Comparison of ENCODE assay signal across 8 cellular contexts in the genomic region with DNA sequence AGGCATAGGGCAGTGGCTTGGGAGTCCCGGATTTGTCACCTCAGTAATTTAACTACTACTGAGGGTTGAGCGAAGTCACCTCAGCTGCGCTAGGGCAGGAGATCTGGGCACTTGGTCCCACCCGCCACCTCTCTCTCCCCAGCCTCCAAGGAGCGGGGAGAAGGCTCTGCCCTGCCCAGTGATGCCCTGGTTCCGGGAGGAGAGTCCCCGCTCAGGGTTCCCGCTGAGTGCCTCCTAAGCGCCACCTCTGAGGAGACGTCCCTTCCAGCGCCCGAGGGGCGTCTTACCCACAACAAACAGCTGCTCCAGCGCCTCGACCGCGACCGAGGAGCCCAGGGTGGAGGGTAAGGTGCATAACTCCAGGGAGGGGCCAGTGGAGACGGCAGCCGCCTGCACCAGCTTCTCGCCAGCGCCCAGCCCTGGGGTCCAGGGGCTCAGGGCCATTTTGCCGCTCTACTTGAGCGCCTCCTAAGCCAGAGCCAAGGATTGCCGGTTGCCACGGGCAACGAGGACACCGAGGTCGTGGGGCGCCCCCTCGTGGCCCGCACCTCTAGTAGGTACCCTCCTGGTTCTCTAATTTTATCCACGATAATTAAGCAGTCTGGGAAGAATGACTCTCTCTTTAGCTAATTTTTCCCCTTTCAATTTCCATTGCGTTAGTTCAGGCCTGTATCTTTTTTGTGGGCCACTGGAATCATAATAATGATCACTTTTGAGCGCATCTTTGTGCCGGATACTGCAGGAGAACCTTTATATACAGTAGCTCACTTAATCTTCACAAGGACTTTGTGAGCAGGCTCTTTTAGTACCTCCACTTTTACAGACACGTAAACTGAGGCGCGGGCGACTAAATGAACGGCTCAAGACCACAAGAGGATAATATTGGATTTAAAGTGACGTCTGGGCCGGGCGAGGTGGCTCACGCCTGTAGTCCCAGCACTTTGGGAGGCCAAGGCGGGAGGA. TPM values are rescaled to one million over a fixed set of nuclear protein-coding genes. Genes with fewer than 3 reads are reported as not detected.
DNase-seq lines count a peak whose midpoint lies in the region; ATAC-seq and TF ChIP-seq lines count a peak whose summit lies in the region.

TSS of gene CCDC175 (minus strand) at position 481 of the 963 bp plus-strand sequence. CDS start at position 444, 37 bp downstream.

- H3K9me3 ChIP-seq in effector memory CD4-positive, alpha-beta T cell (ENCODE audit: control insufficient read depth, low read length) = no peaks in the 10 kb centered on the region

- H3K27ac ChIP-seq in effector memory CD4-positive, alpha-beta T cell (ENCODE audit: insufficient read depth, low read length, poor library complexity, severe bottlenecking) = no peak within 1 kb of the TSS

- no peaks in the 10 kb centered on the region for H3K9me3 Mint-ChIP-seq in activated CD4-positive, alpha-beta memory T cell treated with anti-CD3 and anti-CD28 coated beads, Interleukin-2, amount 10 ng/mL, durations not matched to agents 7 days and 5 days

- no peaks in the 10 kb centered on the region for H3K36me3 ChIP-seq in effector memory CD4-positive, alpha-beta T cell (ENCODE audit: control insufficient read depth, insufficient read depth, low read length)

- no peak within 1 kb of the TSS for H3K27ac Mint-ChIP-seq in activated CD4-positive, alpha-beta memory T cell treated with anti-CD3 and anti-CD28 coated beads, Interleukin-2, amount 10 ng/mL, durations not matched to agents 7 days and 5 days

- ATAC-seq in GM18873 (IDR thresholded peaks at IDR 0.05; ENCODE audit: low FRiP score, unreplicated experiment) = peak; percentile 90
- peak; percentile 95 for ATAC-seq in HG03139 (IDR thresholded peaks at IDR 0.05; ENCODE audit: unreplicated experiment)

- H3K4me1 ChIP-seq in effector memory CD4-positive, alpha-beta T cell (ENCODE audit: control insufficient read depth, insufficient read depth, low read length, poor library complexity, severe bottlenecking) = peaks cover 8% of the 10 kb centered on the region

- H3K4me3 Mint-ChIP-seq in activated CD4-positive, alpha-beta memory T cell treated with anti-CD3 and anti-CD28 coated beads, Interleukin-2, amount 10 ng/mL, durations not matched to agents 7 days and 5 days = peak within 1 kb of the TSS; percentile 60

- peaks cover 7% of the 10 kb centered on the region for H3K4me1 Mint-ChIP-seq in activated CD4-positive, alpha-beta memory T cell treated with anti-CD3 and anti-CD28 coated beads, Interleukin-2, amount 10 ng/mL, durations not matched to agents 7 days and 5 days

- CTCF ChIA-PET in activated CD4-positive, alpha-beta memory T cell treated with anti-CD3 and anti-CD28 coated beads, Interleukin-2, amount 10 ng/mL, durations not matched to agents 7 days and 5 days (lab: Charles Lee) = interaction anchor here (0.6 to 3.2 kb wide), 30 partner anchors 8 to 1076 kb away, joined by 3 to 21 read pairs (median 4); partner anchors contain the start of genes GPR135, JKAMP and L3HYPDH

- no peaks in the 10 kb centered on the region for H3K36me3 Mint-ChIP-seq in activated CD4-positive, alpha-beta memory T cell treated with anti-CD3 and anti-CD28 coated beads, Interleukin-2, amount 10 ng/mL, durations not matched to agents 7 days and 5 days (ENCODE audit: low read depth)

- POLR2A ChIA-PET in activated CD4-positive, alpha-beta memory T cell treated with anti-CD3 and anti-CD28 coated beads, Interleukin-2, amount 10 ng/mL, durations not matched to agents 7 days and 5 days (lab: Charles Lee) = no interaction called here

- peak within 1 kb of the TSS; percentile 34 for H3K4me3 ChIP-seq in AG09309 (ENCODE audit: control insufficient read depth, low read depth, low read length)
- peak within 1 kb of the TSS; percentile 75 for H3K4me3 ChIP-seq in effector memory CD4-positive, alpha-beta T cell (ENCODE audit: insufficient read depth, low read depth, low read length, poor library complexity, severe bottlenecking)

- peak; percentile 21 for DNase-seq in AG09309 (ENCODE audit: low read depth)
- peak; percentile 34 for DNase-seq in NCI-H446 treated with DMSO at 0.1 percent for 48 hours (lab: John Stamatoyannopoulos, UW)
- peak; percentile 85 for DNase-seq in activated CD4-positive, alpha-beta memory T cell treated with anti-CD3 and anti-CD28 coated beads, Interleukin-2, amount 10 ng/mL, durations not matched to agents 7 days and 5 days
- peak; percentile 59 to 72 (median 62) for DNase-seq in effector memory CD4-positive, alpha-beta T cell
- peak; percentile 72 to 78 for DNase-seq in lung microvascular endothelial cell (ENCODE audit: low read depth in 2 of 2)
- peak; percentile 51 to 81 (median 66) for DNase-seq in stimulated activated CD4-positive, alpha-beta T cell treated with anti-CD3 and anti-CD28 coated beads, TNF-alpha, amount 100 ng/mL, for 24 hours (ENCODE audit: low read depth in 3 of 3)

- H3K27me3 ChIP-seq in effector memory CD4-positive, alpha-beta T cell (replicated peaks; ENCODE audit: control insufficient read depth, insufficient read depth, low read length, poor library complexity, severe bottlenecking) = no peaks in the 10 kb centered on the region

- peak; percentile 78 for TF ChIP-seq CTCF in AG09309 (IDR thresholded peaks at IDR 0.05; ENCODE audit: control insufficient read depth, insufficient read depth, low read depth, low read length, missing control alignments)

- H3K27me3 Mint-ChIP-seq in activated CD4-positive, alpha-beta memory T cell treated with anti-CD3 and anti-CD28 coated beads, Interleukin-2, amount 10 ng/mL, durations not matched to agents 7 days and 5 days = peaks cover 14% of the 10 kb centered on the region

RNA-seq across cellular contexts. Expression of gene CCDC175, which starts in this region (rescaled TPM):
- total RNA-seq in activated CD4-positive, alpha-beta memory T cell treated with anti-CD3 and anti-CD28 coated beads, Interleukin-2, amount 10 ng/mL, durations not matched to agents 7 days and 5 days = not detected
- not detected in 2 replicates for total RNA-seq in lung microvascular endothelial cell

Comparison
In these comparisons a context has a peak if more than half of its experiments do, and no peak if none do; other contexts are left out.
1. Peak in DNase-seq in activated CD4-positive, alpha-beta memory T cell treated with anti-CD3 and anti-CD28 coated beads, Interleukin-2, amount 10 ng/mL, durations not matched to agents 7 days and 5 days; RNA of the gene not detected or under 1 TPM.
2. Peak in DNase-seq in lung microvascular endothelial cell; RNA of the gene not detected or under 1 TPM.
3. DNase-seq: peak in every context shown above with its lines; median percentile 85 in activated CD4-positive, alpha-beta memory T cell treated with anti-CD3 and anti-CD28 coated beads, Interleukin-2, amount 10 ng/mL, durations not matched to agents 7 days and 5 days; 75 in lung microvascular endothelial cell; 66 in stimulated activated CD4-positive, alpha-beta T cell treated with anti-CD3 and anti-CD28 coated beads, TNF-alpha, amount 100 ng/mL, for 24 hours; 62 in effector memory CD4-positive, alpha-beta T cell; 34 in NCI-H446 treated with DMSO at 0.1 percent for 48 hours; 21 in AG09309.